Comparison of ENCODE assay signal across 1 cellular context in genomic region chr20:36775196-36775595, GRCh38.
TF ChIP-seq lines count a peak whose summit lies in the region.

No MANE protein-coding gene starts in this region.

TF ChIP-seq in SK-N-SH, 30 proteins besides CTCF, POLR2A, EP300 and RAD21 (continued from another document):
- no peak for TF ChIP-seq PBX3 (IDR thresholded peaks at IDR 0.05)
- no peak for TF ChIP-seq FOXM1 (IDR thresholded peaks at IDR 0.05; ENCODE audit: low read depth)
- TF ChIP-seq IRF3 (IDR thresholded peaks at IDR 0.05; ENCODE audit: low read depth, low read length) = no peak
- TF ChIP-seq CHD2 (IDR thresholded peaks at IDR 0.05; ENCODE audit: low read length, partially characterized antibody) = no peak
- TF ChIP-seq YY1 (IDR thresholded peaks at IDR 0.05; ENCODE audit: low read depth) = no peak
- TF ChIP-seq GATA2 (CRISPR knock-in tag; IDR thresholded peaks at IDR 0.05) = no peak
- TF ChIP-seq MEF2A (IDR thresholded peaks at IDR 0.05; ENCODE audit: borderline replicate concordance, low read depth) = no peak
- TF ChIP-seq GABPA (IDR thresholded peaks at IDR 0.05; ENCODE audit: low read depth) = no peak
- no peak for TF ChIP-seq FOXJ3 (CRISPR knock-in tag; IDR thresholded peaks at IDR 0.05)
- no peak for TF ChIP-seq REST (IDR thresholded peaks at IDR 0.05; ENCODE audit: low read depth, low read length)
- TF ChIP-seq MAX (IDR thresholded peaks at IDR 0.05; ENCODE audit: low read depth) = no peak
- no peak for TF ChIP-seq ELF1 (IDR thresholded peaks at IDR 0.05)
- no peak for TF ChIP-seq SMC3 (IDR thresholded peaks at IDR 0.05; ENCODE audit: low read depth, low read length)
- TF ChIP-seq EZH2phosphoT487 (IDR thresholded peaks at IDR 0.05; ENCODE audit: borderline replicate concordance, low read depth) = no peak
- TF ChIP-seq ZBTB33 (IDR thresholded peaks at IDR 0.05; ENCODE audit: borderline replicate concordance, low read depth) = no peak
